In genomic region chr5:177552839-177553455, GRCh38 we compare ENCODE assay signal across 7 cellular contexts. TPM values are rescaled to one million over a fixed set of nuclear protein-coding genes. Genes with fewer than 3 reads are reported as not detected.
A peak's percentile ranks its signal among the peaks of the same experiment; 100 is the strongest.
DNase-seq lines count a peak whose midpoint lies in the region; ATAC-seq and TF ChIP-seq lines count a peak whose summit lies in the region.

No MANE protein-coding gene starts in this region.

- peaks cover 8% of the 10 kb centered on the region for H3K36me3 Mint-ChIP-seq in activated CD4-positive, alpha-beta memory T cell treated with anti-CD3 and anti-CD28 coated beads for 36 hours

- no peaks in the 10 kb centered on the region for H3K9me2 ChIP-seq in hepatocyte (replicated peaks; ENCODE audit: insufficient read depth)

- intact Hi-C loops in activated CD4-positive, alpha-beta memory T cell treated with anti-CD3 and anti-CD28 coated beads for 36 hours (cut with micrococcal nuclease): loop anchor here (5.0 kb wide), 1 partner anchor 36 kb away; the partner anchor contains the start of gene DDX41

- no peaks in the 10 kb centered on the region for H3K27me3 Mint-ChIP-seq in activated CD4-positive, alpha-beta memory T cell treated with anti-CD3 and anti-CD28 coated beads for 36 hours

- peaks cover 38% of the 10 kb centered on the region for H3K4me1 Mint-ChIP-seq in activated CD4-positive, alpha-beta memory T cell treated with anti-CD3 and anti-CD28 coated beads for 36 hours (ENCODE audit: low read depth)

- peaks cover 65% of the 10 kb centered on the region for H3K79me2 ChIP-seq in hepatocyte
- H3K79me2 ChIP-seq in smooth muscle cell (ENCODE audit: low read depth): peaks cover 66% of the 10 kb centered on the region

- peaks cover 15% of the 10 kb centered on the region for H3K36me3 ChIP-seq in HAP-1 (replicated peaks)
- peaks cover 5% of the 10 kb centered on the region for H3K36me3 ChIP-seq in hepatocyte (replicated peaks; ENCODE audit: insufficient read depth, low read depth)
- no peaks in the 10 kb centered on the region for H3K36me3 ChIP-seq in smooth muscle cell (ENCODE audit: low read depth)

- H3K4me3 ChIP-seq in HAP-1 (peak overlapping the region; percentile 84), hepatocyte (peak overlapping the region; percentile 96), smooth muscle cell (peak overlapping the region; percentile 89)

- peak in 1 of 2 experiments; percentile 58 for DNase-seq in HAP-1 (ENCODE audit: low spot score in 2 of 2)
- DNase-seq in activated CD4-positive, alpha-beta memory T cell treated with anti-CD3 and anti-CD28 coated beads for 36 hours: no peak
- DNase-seq in hepatocyte (ENCODE audit: low spot score): no peak
- DNase-seq in smooth muscle cell (lab: John Stamatoyannopoulos, UW; ENCODE audit: unreplicated experiment): no peak

- H4K20me1 ChIP-seq in hepatocyte (ENCODE audit: insufficient read depth, poor library complexity, severe bottlenecking): peaks cover 41% of the 10 kb centered on the region
- H4K20me1 ChIP-seq in smooth muscle cell (ENCODE audit: low read depth): peaks cover 58% of the 10 kb centered on the region

- no peak overlapping the region for H2AFZ ChIP-seq in hepatocyte
- no peak overlapping the region for H2AFZ ChIP-seq in smooth muscle cell (ENCODE audit: low read depth)

- in situ Hi-C loops in HAP-1 (cut with MboI; ENCODE audit: low sequenced_read_pairs): no loop called here

- H3K9ac ChIP-seq in smooth muscle cell (ENCODE audit: low read depth): peak overlapping the region; percentile 65

- POLR2A ChIA-PET in activated CD4-positive, alpha-beta memory T cell treated with anti-CD3 and anti-CD28 coated beads for 36 hours (lab: Charles Lee): no interaction called here

- H3K9me3 Mint-ChIP-seq in activated CD4-positive, alpha-beta memory T cell treated with anti-CD3 and anti-CD28 coated beads for 36 hours: no peaks in the 10 kb centered on the region

- H3F3A ChIP-seq in smooth muscle cell (ENCODE audit: low read depth): peaks cover 5% of the 10 kb centered on the region

- H3K4me2 ChIP-seq in hepatocyte: peak overlapping the region; percentile 95
- H3K4me2 ChIP-seq in smooth muscle cell: peak overlapping the region; percentile 98

- H3K27ac ChIP-seq in hepatocyte (peak overlapping the region; percentile 78), smooth muscle cell (ENCODE audit: low read depth) (peak overlapping the region; percentile 19)

- no peak overlapping the region for H3K27ac Mint-ChIP-seq in activated CD4-positive, alpha-beta memory T cell treated with anti-CD3 and anti-CD28 coated beads for 36 hours

- WGBS in hepatocyte (ENCODE audit: low lambda C conversion rate, missing lambda C conversion rate): 54% methylated on average over 14 of the region's 16 CpGs
- WGBS in smooth muscle cell (ENCODE audit: low lambda C conversion rate): 62% methylated on average over 16 of the region's 16 CpGs

- H3K9me3 ChIP-seq in HAP-1: no peaks in the 10 kb centered on the region
- H3K9me3 ChIP-seq in hepatocyte (ENCODE audit: low read depth): no peaks in the 10 kb centered on the region
- H3K9me3 ChIP-seq in smooth muscle cell (replicated peaks; ENCODE audit: low read depth): no peaks in the 10 kb centered on the region

- H3K27me3 ChIP-seq in HAP-1 (ENCODE audit: low read depth): no peaks in the 10 kb centered on the region
- no peaks in the 10 kb centered on the region for H3K27me3 ChIP-seq in hepatocyte
- no peaks in the 10 kb centered on the region for H3K27me3 ChIP-seq in smooth muscle cell (ENCODE audit: low read depth)

- CTCF ChIA-PET in activated CD4-positive, alpha-beta memory T cell treated with anti-CD3 and anti-CD28 coated beads for 36 hours (lab: Charles Lee): no interaction called here

- TF ChIP-seq CTCF in hepatocyte (IDR thresholded peaks at IDR 0.05; ENCODE audit: poor library complexity) (no peak), smooth muscle cell (IDR thresholded peaks at IDR 0.05; ENCODE audit: borderline replicate concordance, insufficient read depth, poor library complexity, severe bottlenecking) (no peak)

- ATAC-seq in HG02981 (IDR thresholded peaks at IDR 0.05; ENCODE audit: unreplicated experiment) (no peak), GM21381 (IDR thresholded peaks at IDR 0.05; ENCODE audit: unreplicated experiment) (no peak), GM18870 (IDR thresholded peaks at IDR 0.05; ENCODE audit: unreplicated experiment) (no peak)

- peak overlapping the region; percentile 64 for H3K4me3 Mint-ChIP-seq in activated CD4-positive, alpha-beta memory T cell treated with anti-CD3 and anti-CD28 coated beads for 36 hours

- H3K4me1 ChIP-seq in HAP-1: peaks cover 16% of the 10 kb centered on the region
- peaks cover 29% of the 10 kb centered on the region for H3K4me1 ChIP-seq in hepatocyte (ENCODE audit: insufficient read depth)
- H3K4me1 ChIP-seq in smooth muscle cell (ENCODE audit: low read depth): peaks cover 19% of the 10 kb centered on the region

RNA-seq across cellular contexts. Expression of gene FAM193B, which starts 1.4 kb away (rescaled TPM):
- 10 to 100 TPM; 70.7 to 75.4 TPM for total RNA-seq in activated CD4-positive, alpha-beta memory T cell treated with anti-CD3 and anti-CD28 coated beads for 36 hours
- total RNA-seq in hepatocyte (31.4 and 67.6 TPM in 2 replicates), smooth muscle cell (28.3 and 36.5 TPM in 2 replicates)
- polyA plus RNA-seq in hepatocyte (76.1 and 136 TPM in 2 replicates), smooth muscle cell (42.8 and 58.2 TPM in 2 replicates)

RNA-seq across cellular contexts. Expression of gene DDX41, which starts 36.2 kb away (rescaled TPM):
- total RNA-seq in activated CD4-positive, alpha-beta memory T cell treated with anti-CD3 and anti-CD28 coated beads for 36 hours: 100 to 1,000 TPM; 143 to 145 TPM
- total RNA-seq in hepatocyte: 45.0 and 65.9 TPM in 2 replicates
- polyA plus RNA-seq in hepatocyte: 42.8 and 50.7 TPM in 2 replicates
- 77.2 and 90.0 TPM in 2 replicates for total RNA-seq in smooth muscle cell
- polyA plus RNA-seq in smooth muscle cell: 72.5 and 80.4 TPM in 2 replicates

RNA-seq across cellular contexts. Expression of gene TMED9, which starts 39.1 kb away (rescaled TPM):
- total RNA-seq in activated CD4-positive, alpha-beta memory T cell treated with anti-CD3 and anti-CD28 coated beads for 36 hours: 100 to 1,000 TPM; 135 to 144 TPM
- 171 and 187 TPM in 2 replicates for total RNA-seq in hepatocyte
- polyA plus RNA-seq in hepatocyte: 512 and 519 TPM in 2 replicates
- 211 and 224 TPM in 2 replicates for total RNA-seq in smooth muscle cell
- 611 and 662 TPM in 2 replicates for polyA plus RNA-seq in smooth muscle cell

RNA-seq across cellular contexts. Expression of gene DOK3, which starts 43.3 kb away (rescaled TPM):
- total RNA-seq in activated CD4-positive, alpha-beta memory T cell treated with anti-CD3 and anti-CD28 coated beads for 36 hours: 1 to 10 TPM in 1 of 2 experiments, under 1 TPM in 1; 0.52 to 1.3 TPM
- total RNA-seq in hepatocyte (3.3 and 3.5 TPM in 2 replicates), smooth muscle cell (0.58 and 1.5 TPM in 2 replicates)
- polyA plus RNA-seq in hepatocyte (2.6 and 3.1 TPM in 2 replicates), smooth muscle cell (1.4 and 3.5 TPM in 2 replicates)

RNA-seq across cellular contexts. Expression of gene B4GALT7, which starts 47.0 kb away (rescaled TPM):
- 10 to 100 TPM; 15.4 to 16.2 TPM for total RNA-seq in activated CD4-positive, alpha-beta memory T cell treated with anti-CD3 and anti-CD28 coated beads for 36 hours
- total RNA-seq in hepatocyte: 28.5 and 29.2 TPM in 2 replicates
- 60.7 and 67.6 TPM in 2 replicates for polyA plus RNA-seq in hepatocyte
- total RNA-seq in smooth muscle cell: 34.6 and 41.5 TPM in 2 replicates
- polyA plus RNA-seq in smooth muscle cell: 55.8 and 72.8 TPM in 2 replicates
